In the genomic region with DNA sequence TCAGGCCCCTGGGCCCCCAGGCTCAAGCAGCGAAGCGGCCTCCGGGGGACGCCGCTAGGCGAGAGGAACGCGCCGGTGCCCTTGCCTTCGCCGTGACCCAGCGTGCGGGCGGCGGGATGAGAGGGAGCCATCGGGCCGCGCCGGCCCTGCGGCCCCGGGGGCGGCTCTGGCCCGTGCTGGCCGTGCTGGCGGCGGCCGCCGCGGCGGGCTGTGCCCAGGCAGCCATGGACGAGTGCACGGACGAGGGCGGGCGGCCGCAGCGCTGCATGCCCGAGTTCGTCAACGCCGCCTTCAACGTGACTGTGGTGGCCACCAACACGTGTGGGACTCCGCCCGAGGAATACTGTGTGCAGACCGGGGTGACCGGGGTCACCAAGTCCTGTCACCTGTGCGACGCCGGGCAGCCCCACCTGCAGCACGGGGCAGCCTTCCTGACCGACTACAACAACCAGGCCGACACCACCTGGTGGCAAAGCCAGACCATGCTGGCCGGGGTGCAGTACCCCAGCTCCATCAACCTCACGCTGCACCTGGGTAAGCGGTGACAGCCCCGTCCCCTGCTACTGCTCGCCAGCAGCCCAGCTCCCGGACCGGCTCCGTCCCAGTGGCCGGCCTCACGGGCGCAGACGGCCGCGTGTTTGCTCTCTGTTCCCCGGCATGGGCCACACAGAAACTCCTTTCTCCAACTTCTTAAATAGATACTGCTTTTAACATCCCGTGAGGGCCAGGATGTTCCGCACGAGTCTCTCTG, we compare ENCODE assay signal across 8 cellular contexts. TPM values are rescaled to one million over a fixed set of nuclear protein-coding genes. Genes with fewer than 3 reads are reported as not detected.
DNase-seq lines count a peak whose midpoint lies in the region; ATAC-seq lines count a peak whose summit lies in the region.

No MANE protein-coding gene starts in this region.

- H3K4me1 ChIP-seq in NT2/D1 (ENCODE audit: insufficient read depth, insufficient read length): peaks cover 2% of the 10 kb centered on the region

- H3K27me3 ChIP-seq in NT2/D1 (ENCODE audit: insufficient read depth, insufficient read length): no peaks in the 10 kb centered on the region

- peaks cover 0 to 23% of the 10 kb centered on the region in 2 donors for H3K36me3 Mint-ChIP-seq in activated naive CD4-positive, alpha-beta T cell treated with anti-CD3 and anti-CD28 coated beads, Interleukin-2, amount 50 U/mL, for 72 hours

- H3K4me3 ChIP-seq in NT2/D1 (ENCODE audit: insufficient read length, low read depth): peak overlapping the region; percentile 97

- intact Hi-C loops in left cardiac atrium (cut with DNase I) (loop anchor here (5.0 to 10.0 kb wide), 3 partner anchors 61 to 211 kb away; no protein-coding TSS in a partner anchor), posterior vena cava (cut with DNase I) (loop anchor here in 1 of 2 donors (10.0 kb wide), 1 partner anchor 59 kb away; no protein-coding TSS in a partner anchor)

- H3K9me3 Mint-ChIP-seq in activated naive CD4-positive, alpha-beta T cell treated with anti-CD3 and anti-CD28 coated beads, Interleukin-2, amount 50 U/mL, for 72 hours: no peaks in the 10 kb centered on the region

- DNase-seq in DMS53 treated with DMSO at 0.1 percent for 48 hours (lab: John Stamatoyannopoulos, UW; ENCODE audit: unreplicated experiment) (peak; percentile 72), NT2/D1 (ENCODE audit: low read depth, low spot score) (peak; percentile 83), left cardiac atrium (peak; percentile 72), posterior vena cava (ENCODE audit: low spot score) (peak; percentile 83), epidermal melanocyte (ENCODE audit: insufficient read length, low spot score) (no peak)
- peak in 1 of 2 donors; percentile 33 for DNase-seq in activated naive CD4-positive, alpha-beta T cell treated with anti-CD3 and anti-CD28 coated beads, Interleukin-2, amount 50 U/mL, for 72 hours (ENCODE audit: low spot score in 2 of 2)

- H3K9me3 ChIP-seq in NT2/D1 (ENCODE audit: insufficient read depth, low read length): no peaks in the 10 kb centered on the region

- ATAC-seq in GM19468 (IDR thresholded peaks at IDR 0.05; ENCODE audit: extremely low read depth, unreplicated experiment): peak; percentile 71
- peak; percentile 72 for ATAC-seq in HG03520 (IDR thresholded peaks at IDR 0.05; ENCODE audit: unreplicated experiment)
- peak; percentile 77 to 81 for ATAC-seq in activated naive CD4-positive, alpha-beta T cell treated with anti-CD3 and anti-CD28 coated beads, Interleukin-2, amount 50 U/mL, for 72 hours
- ATAC-seq in left cardiac atrium: peak; percentile 41 to 42

- H3K9ac ChIP-seq in NT2/D1 (ENCODE audit: insufficient read length, low read depth): peak overlapping the region; percentile 95

- peaks cover 22% of the 10 kb centered on the region for H3K36me3 ChIP-seq in NT2/D1 (ENCODE audit: insufficient read depth, insufficient read length, low read length)

- H3K27ac Mint-ChIP-seq in activated naive CD4-positive, alpha-beta T cell treated with anti-CD3 and anti-CD28 coated beads, Interleukin-2, amount 50 U/mL, for 72 hours: no peak overlapping the region

RNA-seq across cellular contexts. Expression of gene LAMC1, which starts 0.6 kb away (rescaled TPM):
- total RNA-seq in activated naive CD4-positive, alpha-beta T cell treated with anti-CD3 and anti-CD28 coated beads, Interleukin-2, amount 50 U/mL, for 72 hours: not detected
- total RNA-seq in left cardiac atrium (100 to 1,000 TPM; 108 to 126 TPM), posterior vena cava (100 to 1,000 TPM; 230 to 254 TPM)

Comparison
In these comparisons a context has a peak if more than half of its experiments do, and no peak if none do; other contexts are left out.
1. RNA of gene LAMC1, which starts 0.6 kb away (total RNA-seq): 230 to 254 TPM in posterior vena cava and 108 to 126 TPM in left cardiac atrium; not detected in activated naive CD4-positive, alpha-beta T cell treated with anti-CD3 and anti-CD28 coated beads, Interleukin-2, amount 50 U/mL, for 72 hours; every median in the first group is over 10 times any median in the second.
2. Peak in every context shown above with its lines, with median percentiles within 50 percentile points of each other: ATAC-seq.